Comparison of ENCODE assay signal across 1 cellular context in the genomic region with DNA sequence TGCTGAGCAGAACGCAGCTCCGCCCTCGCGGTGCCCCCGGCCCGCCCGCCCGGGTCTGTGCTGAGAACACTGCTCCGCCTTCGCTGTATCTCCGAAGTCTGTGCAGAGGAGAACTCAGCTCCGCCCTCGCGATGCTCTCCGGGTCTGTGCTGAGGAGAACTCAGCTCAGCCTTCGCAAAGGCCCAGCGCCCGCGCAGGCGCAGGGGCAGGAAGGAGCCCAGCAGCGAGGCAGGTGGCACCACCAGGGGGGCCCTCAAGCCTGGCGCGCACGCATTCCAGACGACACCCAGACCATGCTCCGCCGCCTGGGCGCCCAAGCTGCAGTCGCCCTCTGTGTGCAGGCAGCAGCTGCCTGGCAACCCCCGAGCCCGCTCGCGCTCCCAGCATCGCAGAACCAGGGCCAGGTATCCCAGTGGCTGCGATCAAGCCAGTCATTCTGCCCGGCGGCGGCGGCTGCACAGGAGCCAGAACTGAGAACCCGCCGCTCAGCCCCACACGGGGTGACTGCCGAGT.
TF ChIP-seq lines count a peak whose summit lies in the region.

No MANE protein-coding gene starts in this region.

TF ChIP-seq in H1, 55 proteins besides CTCF, POLR2A, EP300 and RAD21 (continued from another document):
- TF ChIP-seq, protein P1, sequence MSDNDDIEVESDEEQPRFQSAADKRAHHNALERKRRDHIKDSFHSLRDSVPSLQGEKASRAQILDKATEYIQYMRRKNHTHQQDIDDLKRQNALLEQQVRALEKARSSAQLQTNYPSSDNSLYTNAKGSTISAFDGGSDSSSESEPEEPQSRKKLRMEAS (IDR thresholded peaks at IDR 0.05) = peak; percentile 62
